In the genomic region with DNA sequence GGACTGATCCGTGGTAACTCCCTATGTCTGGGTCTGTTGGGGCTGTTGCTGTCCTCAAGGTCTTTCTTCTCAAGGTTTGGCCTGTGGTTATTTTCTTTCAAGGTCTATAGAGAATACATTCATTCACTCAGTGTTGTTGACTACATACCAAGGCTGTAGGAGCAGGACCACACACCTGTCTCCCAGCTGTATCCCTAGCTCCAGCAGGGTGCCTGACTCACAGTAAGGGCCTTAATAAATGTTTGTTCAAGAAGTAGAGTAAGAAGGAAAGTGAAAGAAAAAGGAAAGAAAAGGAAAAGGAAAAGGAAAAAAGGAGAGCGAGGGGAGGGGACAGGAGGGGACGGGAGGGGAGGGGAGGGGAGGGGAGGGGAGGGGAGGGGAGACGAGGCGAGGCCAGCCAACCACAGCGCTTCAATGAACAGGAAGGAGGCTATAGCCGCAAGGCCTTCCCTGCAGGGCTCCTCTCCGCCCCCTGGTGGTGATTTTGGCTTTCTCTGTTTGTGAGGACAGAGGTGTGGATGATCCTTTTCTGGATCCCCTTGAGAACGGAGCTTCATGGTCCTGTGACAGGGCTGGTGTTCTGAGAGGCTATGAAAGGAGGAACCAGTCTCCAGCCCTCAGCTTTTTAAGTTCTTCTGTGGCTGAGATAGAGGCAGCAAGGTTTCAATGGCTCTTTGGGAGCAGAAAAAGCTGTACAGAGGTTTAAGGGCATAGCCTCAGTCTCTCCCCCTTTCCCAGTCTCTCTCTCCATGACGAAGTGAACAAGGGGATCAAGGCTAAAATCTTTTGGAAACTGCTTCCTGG, we compare ENCODE assay signal across 9 cellular contexts. TPM values are rescaled to one million over a fixed set of nuclear protein-coding genes. Genes with fewer than 3 reads are reported as not detected.
DNase-seq lines count a peak whose midpoint lies in the region; ATAC-seq and TF ChIP-seq lines count a peak whose summit lies in the region.
"Had no signal": no experiment of that assay in that cellular context is flagged by ENCODE, and none has a peak within 500 bp of the region (broad histone marks: within the 10 kb centered on the region; RNA-seq: fewer than 3 reads in every experiment).

No MANE protein-coding gene starts in this region.

- H3K56ac ChIP-seq in H9 (ENCODE audit: insufficient read length, low read depth, low read length), result no peak overlapping the region
- no peak overlapping the region for H3K56ac ChIP-seq in mesendoderm (ENCODE audit: low read length)

- no peak overlapping the region for H4K91ac ChIP-seq in H9 (ENCODE audit: insufficient read length, low read depth, low read length)

- H3K23ac ChIP-seq in H9 (ENCODE audit: insufficient read length, low read depth, low read length), result no peak overlapping the region
- H3K23ac ChIP-seq in mesendoderm (ENCODE audit: low read length), result no peak overlapping the region

- H3K4me1 Mint-ChIP-seq in H9, result no peaks in the 10 kb centered on the region
- H3K4me1 Mint-ChIP-seq: nephron had no signal

- TF ChIP-seq CTCF in C4-2B (conservative IDR thresholded peaks at IDR 0.05), result peak; percentile 68
- TF ChIP-seq CTCF in H9 (conservative IDR thresholded peaks at IDR 0.05), result 0 out of 3 replicates have a peak, but pooled peaks have one; percentile 21
- peak; percentile 48 for TF ChIP-seq CTCF in upper lobe of right lung (IDR thresholded peaks at IDR 0.05)

- H3K18ac ChIP-seq in H9 (ENCODE audit: insufficient read length, low read depth, low read length) (no peak overlapping the region), mesendoderm (ENCODE audit: low read length) (no peak overlapping the region)

- ATAC-seq in upper lobe of right lung, result peak; percentile 88
- no peak for ATAC-seq in HG02852 (IDR thresholded peaks at IDR 0.05; ENCODE audit: unreplicated experiment)
- no peak for ATAC-seq in HG02870 (IDR thresholded peaks at IDR 0.05; ENCODE audit: unreplicated experiment)

- H4K8ac ChIP-seq in H9 (replicated peaks; ENCODE audit: insufficient read length, low read depth, low read length) (no peak overlapping the region), mesendoderm (ENCODE audit: low read depth, low read length) (no peak overlapping the region)

- no peak overlapping the region for H3T11ph ChIP-seq in H9 (ENCODE audit: low read length)

- H3K4me3 Mint-ChIP-seq in H9, result no peak overlapping the region
- H3K4me3 Mint-ChIP-seq: nephron had no signal

- no peak overlapping the region for H2AFZ ChIP-seq in H9 (ENCODE audit: low read length)

- H2BK5ac ChIP-seq in H9 (ENCODE audit: insufficient read length, low read length) (no peak overlapping the region), mesendoderm (ENCODE audit: low read length) (no peak overlapping the region)

- H3K79me1 ChIP-seq in H9 (ENCODE audit: insufficient read depth, low read depth, low read length, poor library complexity, severe bottlenecking), result no peaks in the 10 kb centered on the region
- H3K79me1 ChIP-seq in mesendoderm (ENCODE audit: low read length), result no peaks in the 10 kb centered on the region

- no peak overlapping the region for H3K4me3 ChIP-seq in adipocyte (ENCODE audit: low read length)
- no peak overlapping the region for H3K4me3 ChIP-seq in mesendoderm (ENCODE audit: low read length)
- no peak overlapping the region for H3K4me3 ChIP-seq in upper lobe of right lung

- H3K36me3 Mint-ChIP-seq in H9 (ENCODE audit: insufficient read depth in 1 of 3, low read depth in 3 of 3), result peaks cover 11 to 34% (median 28%) of the 10 kb centered on the region in 3 experiments

- H3K27ac Mint-ChIP-seq in H9, result no peak overlapping the region
- H3K27ac Mint-ChIP-seq: nephron had no signal

- intact Hi-C loops in upper lobe of right lung (cut with DNase I), result no loop called here

- H2BK120ac ChIP-seq in H9 (ENCODE audit: low read depth, low read length, poor library complexity, severe bottlenecking), result no peak overlapping the region
- no peak overlapping the region for H2BK120ac ChIP-seq in mesendoderm (ENCODE audit: low read depth, low read length)

- H4K20me1 ChIP-seq in H9 (ENCODE audit: control insufficient read depth, insufficient read depth, insufficient read length), result no peaks in the 10 kb centered on the region

- H3K27me3 ChIP-seq in H9 (ENCODE audit: insufficient read depth, low read length) (no peaks in the 10 kb centered on the region), adipocyte (replicated peaks; ENCODE audit: control insufficient read depth, insufficient read depth, low read length) (peaks cover 3% of the 10 kb centered on the region), mesendoderm (ENCODE audit: insufficient read depth, low read length, poor library complexity) (no peaks in the 10 kb centered on the region), upper lobe of right lung (no peaks in the 10 kb centered on the region)

- peaks cover 92 to 99% of the 10 kb centered on the region in 2 experiments for H3K9me3 Mint-ChIP-seq in H9

- H3K14ac ChIP-seq in H9 (ENCODE audit: insufficient read depth, low read length), result no peak overlapping the region

- H3K4me1 ChIP-seq in H9 (ENCODE audit: insufficient read depth, low read length), result no peaks in the 10 kb centered on the region
- no peaks in the 10 kb centered on the region for H3K4me1 ChIP-seq in adipocyte (ENCODE audit: control insufficient read depth, insufficient read depth, low read length)
- no peaks in the 10 kb centered on the region for H3K4me1 ChIP-seq in mesendoderm (ENCODE audit: control insufficient read depth, low read depth, low read length)
- no peaks in the 10 kb centered on the region for H3K4me1 ChIP-seq in upper lobe of right lung

- H2BK15ac ChIP-seq in H9 (ENCODE audit: low read depth, low read length), result no peak overlapping the region
- no peak overlapping the region for H2BK15ac ChIP-seq in mesendoderm (replicated peaks; ENCODE audit: low read depth)

- H4K5ac ChIP-seq in H9 (ENCODE audit: insufficient read length, low read depth, low read length) (no peak overlapping the region), mesendoderm (ENCODE audit: low read length) (no peak overlapping the region)

- DNase-seq in H9 (no peak), SW480 (ENCODE audit: low spot score) (peak; percentile 53), adipocyte (ENCODE audit: low read depth) (peak; percentile 16), mesendoderm (peak; percentile 37), upper lobe of right lung (peak; percentile 70)

- H2AK5ac ChIP-seq in H9 (ENCODE audit: insufficient read length, low read length) (no peak overlapping the region), mesendoderm (ENCODE audit: low read length) (no peak overlapping the region)

- H3K4ac ChIP-seq in H9 (ENCODE audit: low read depth, low read length), result no peak overlapping the region
- no peak overlapping the region for H3K4ac ChIP-seq in mesendoderm (ENCODE audit: low read depth, low read length)

- H3K27me3 Mint-ChIP-seq in H9 (ENCODE audit: low read depth), result peaks cover 2% of the 10 kb centered on the region; the same call in 1 of the 2 replicates

- H3K79me2 ChIP-seq in H9 (ENCODE audit: insufficient read depth, low read length), result no peaks in the 10 kb centered on the region
- H3K79me2 ChIP-seq in mesendoderm (ENCODE audit: control insufficient read depth, insufficient read depth, low read length), result no peaks in the 10 kb centered on the region

- H3K9me3 ChIP-seq in H9 (ENCODE audit: control insufficient read depth, low read depth, low read length), result peaks cover 93% of the 10 kb centered on the region
- H3K9me3 ChIP-seq in adipocyte (ENCODE audit: control insufficient read depth, low read length), result peaks cover 3% of the 10 kb centered on the region
- peaks cover 6% of the 10 kb centered on the region for H3K9me3 ChIP-seq in upper lobe of right lung

- no peak overlapping the region for H3K4me2 ChIP-seq in H9 (ENCODE audit: insufficient read depth, insufficient read length, low read length)
- H3K4me2 ChIP-seq in mesendoderm (ENCODE audit: low read length), result no peak overlapping the region

- H3K36me3 ChIP-seq in adipocyte (ENCODE audit: control insufficient read depth, insufficient read depth, low read length, severe bottlenecking) (no peaks in the 10 kb centered on the region), mesendoderm (ENCODE audit: control insufficient read depth, insufficient read depth, low read length) (no peaks in the 10 kb centered on the region), upper lobe of right lung (no peaks in the 10 kb centered on the region)

- no peak overlapping the region for H2BK20ac ChIP-seq in H9 (ENCODE audit: low read depth, low read length, poor library complexity, severe bottlenecking)

- H3K27ac ChIP-seq in C4-2B (no peak overlapping the region), H9 (ENCODE audit: insufficient read length, low read depth, low read length) (no peak overlapping the region), mesendoderm (ENCODE audit: low read depth, low read length) (no peak overlapping the region), upper lobe of right lung (no peak overlapping the region)

- WGBS in H9 (ENCODE audit: extremely low coverage, insufficient read length, low lambda C conversion rate), result no CpG with 5 or more reads among the region's 10 CpGs
- no CpG with 5 or more reads among the region's 10 CpGs for WGBS in mesendoderm (ENCODE audit: extremely low coverage, insufficient coverage, low lambda C conversion rate)

- H3K23me2 ChIP-seq in H9 (ENCODE audit: insufficient read length, low read depth, low read length, poor library complexity, severe bottlenecking), result no peaks in the 10 kb centered on the region

- H2BK12ac ChIP-seq in H9 (ENCODE audit: insufficient read length, low read depth, low read length), result no peak overlapping the region

- H3K9ac ChIP-seq in H9 (ENCODE audit: extremely low read depth, insufficient read length, low read length) (no peak overlapping the region), adipocyte (ENCODE audit: low read length) (no peak overlapping the region), mesendoderm (ENCODE audit: low read length) (no peak overlapping the region)

RNA-seq across cellular contexts. Expression of a gene that starts 30.6 kb away (rescaled TPM):
- total RNA-seq in H9 (2021) (not detected in 2 replicates), upper lobe of right lung (not detected)
- polyA plus RNA-seq in mesendoderm (2013, experiment 1 of 2), result not detected
- polyA plus RNA-seq in mesendoderm (2013, experiment 2 of 2), result not detected

RNA-seq across cellular contexts. Expression of a gene that starts 34.3 kb away (rescaled TPM):
- total RNA-seq in H9 (2021) (not detected in 2 replicates), upper lobe of right lung (not detected)
- not detected for polyA plus RNA-seq in mesendoderm (2013, experiment 1 of 2)
- polyA plus RNA-seq in mesendoderm (2013, experiment 2 of 2), result not detected
